In genomic region chr20:46541229-46541935, GRCh38 we compare ENCODE assay signal across 2 cellular contexts.
TF ChIP-seq lines count a peak whose summit lies in the region.

No MANE protein-coding gene starts in this region.

TF ChIP-seq in HepG2, 621 proteins besides CTCF, POLR2A, EP300 and RAD21:
- TF ChIP-seq ZNF674 (CRISPR knock-in tag; IDR thresholded peaks at IDR 0.05; ENCODE audit: low read depth) (no peak), ZNF768 (CRISPR knock-in tag; IDR thresholded peaks at IDR 0.05) (peak; percentile 92), ZMYM3 (CRISPR knock-in tag; IDR thresholded peaks at IDR 0.05) (0 out of 2 replicates have a peak, but pooled peaks have one; percentile 49)
TF ChIP-seq in HepG2: peak in this region for 2.

TF ChIP-seq in H1, 55 proteins besides CTCF, POLR2A, EP300 and RAD21:
- TF ChIP-seq TAF7 (optimal IDR thresholded peaks at IDR 0.05; ENCODE audit: borderline replicate concordance, low read depth, low read length) (no peak), E2F6 (IDR thresholded peaks at IDR 0.05) (no peak), SP1 (IDR thresholded peaks at IDR 0.05; ENCODE audit: low read depth, low read length) (no peak), RNF2 (IDR thresholded peaks at IDR 0.05; ENCODE audit: borderline replicate concordance, low read depth, low read length, missing control alignments, poor library complexity, severe bottlenecking) (no peak), TAF1 (IDR thresholded peaks at IDR 0.05; ENCODE audit: low read depth, low read length) (no peak), EZH2 (IDR thresholded peaks at IDR 0.05; ENCODE audit: low read depth, low read length, severe bottlenecking) (no peak), USF2 (IDR thresholded peaks at IDR 0.05; ENCODE audit: low read length) (no peak), POLR2AphosphoS5 (IDR thresholded peaks at IDR 0.05; ENCODE audit: low read depth, low read length) (no peak), HDAC2 (IDR thresholded peaks at IDR 0.05; ENCODE audit: borderline replicate concordance in 1 of 2, low read depth in 2 of 2, low read length in 2 of 2) (no peak), SAP30 (IDR thresholded peaks at IDR 0.05; ENCODE audit: insufficient read depth, insufficient replicate concordance, low read length) (no peak), KDM5A (IDR thresholded peaks at IDR 0.05; ENCODE audit: low read length) (no peak), RFX5 (IDR thresholded peaks at IDR 0.05; ENCODE audit: borderline replicate concordance, low read depth, low read length) (no peak), NRF1 (IDR thresholded peaks at IDR 0.05; ENCODE audit: low read depth, low read length) (no peak), CHD7 (IDR thresholded peaks at IDR 0.05; ENCODE audit: insufficient replicate concordance, low read length) (no peak), CTBP2 (IDR thresholded peaks at IDR 0.05; ENCODE audit: borderline replicate concordance, insufficient read depth, insufficient read length, low read length) (no peak), RBBP5 (IDR thresholded peaks at IDR 0.05; ENCODE audit: borderline replicate concordance, low read depth, low read length) (no peak), CEBPB (IDR thresholded peaks at IDR 0.05; ENCODE audit: low read depth, low read length) (no peak)
- TF ChIP-seq, protein P1, sequence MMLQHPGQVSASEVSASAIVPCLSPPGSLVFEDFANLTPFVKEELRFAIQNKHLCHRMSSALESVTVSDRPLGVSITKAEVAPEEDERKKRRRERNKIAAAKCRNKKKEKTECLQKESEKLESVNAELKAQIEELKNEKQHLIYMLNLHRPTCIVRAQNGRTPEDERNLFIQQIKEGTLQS (IDR thresholded peaks at IDR 0.05; ENCODE audit: insufficient read depth, low read depth, low read length): no peak
TF ChIP-seq in H1: peak in this region for 0.
